19 cellular contexts compared by ENCODE assay signal in genomic region chr22:36590441-36591056, GRCh38.
DNase-seq lines count a peak whose midpoint lies in the region; FAIRE-seq and TF ChIP-seq lines count a peak whose summit lies in the region.
"Had no signal": no experiment of that assay in that cellular context is flagged by ENCODE, and none has a peak within 500 bp of the region (broad histone marks: within the 10 kb centered on the region; RNA-seq: fewer than 3 reads in every experiment).

No MANE protein-coding gene starts in this region.

- H3K27ac ChIP-seq in angular gyrus (ENCODE audit: low read depth, low read length), result peak overlapping the region; percentile 18
- H3K27ac ChIP-seq in kidney (ENCODE audit: low read depth in 2 of 2, low read length in 2 of 2), result no peak overlapping the region
- H3K27ac ChIP-seq: A549 had no signal

- no peaks in the 10 kb centered on the region for H3K9me3 ChIP-seq in kidney (ENCODE audit: control insufficient read depth in 1 of 2, low read length in 2 of 2)
- H3K9me3 ChIP-seq: A549 had no signal

- no peaks in the 10 kb centered on the region for H3K36me3 Mint-ChIP-seq in osteocyte (ENCODE audit: unreplicated experiment)
- H3K36me3 Mint-ChIP-seq: CD14-positive monocyte; CD8-positive, alpha-beta T cell had no signal

- H3K4me3 ChIP-seq in kidney (ENCODE audit: low read length in 2 of 2), result no peak overlapping the region
- H3K4me3 ChIP-seq: A549, GM23338 had no signal

- TF ChIP-seq CTCF in kidney (IDR thresholded peaks at IDR 0.05; ENCODE audit: borderline replicate concordance, extremely low read depth, insufficient read depth), result no peak
- no peak for TF ChIP-seq CTCF in osteocyte (IDR thresholded peaks at IDR 0.05)

- FAIRE-seq in kidney (lab: Jason Lieb, UNC), result no peak
- FAIRE-seq: A549, D721Med, G401.6, GM12891 had no signal

- H3K36me3 ChIP-seq in kidney (ENCODE audit: control insufficient read depth in 1 of 2, insufficient read depth in 2 of 2, low read length in 2 of 2), result no peaks in the 10 kb centered on the region

- no peak overlapping the region for H3K27ac Mint-ChIP-seq in osteocyte (ENCODE audit: unreplicated experiment)
- H3K27ac Mint-ChIP-seq: CD14-positive monocyte; CD8-positive, alpha-beta T cell; GM23338 had no signal

- peaks cover 34% of the 10 kb centered on the region for H3K4me1 Mint-ChIP-seq in osteocyte (ENCODE audit: unreplicated experiment)
- H3K4me1 Mint-ChIP-seq: CD14-positive monocyte had no signal

- DNase-seq in kidney, result peak; percentile 52
- peak; percentile 77 for DNase-seq in putamen (ENCODE audit: low spot score)
- DNase-seq in H4 (ENCODE audit: low spot score), result no peak
- DNase-seq in NAMALWA (ENCODE audit: low spot score), result no peak
- DNase-seq in osteocyte (ENCODE audit: extremely low spot score, unreplicated experiment), result no peak
- DNase-seq in NCI-H345 (lab: John Stamatoyannopoulos, UW), result no peak
- DNase-seq: CD8-positive, alpha-beta T cell; DMS153; DMS79 treated with DMSO at 0.1 percent for 48 hours; EL; HCEC 1CT; IMR-90 had no signal

- no peaks in the 10 kb centered on the region for H3K4me1 ChIP-seq in kidney (ENCODE audit: control insufficient read depth in 1 of 2, insufficient read depth in 1 of 2, low read depth in 1 of 2, low read length in 2 of 2)

- no peaks in the 10 kb centered on the region for H3K9me3 Mint-ChIP-seq in osteocyte (ENCODE audit: unreplicated experiment)

- no peak overlapping the region for H3K9ac ChIP-seq in kidney (ENCODE audit: low read length in 2 of 2)

- no peak overlapping the region for H3K4me3 Mint-ChIP-seq in osteocyte (ENCODE audit: unreplicated experiment)
- H3K4me3 Mint-ChIP-seq: CD14-positive monocyte; CD8-positive, alpha-beta T cell; GM23338 had no signal

- intact Hi-C loops in kidney (cut with DNase I), result no loop called here

- H3K27me3 Mint-ChIP-seq in osteocyte (ENCODE audit: unreplicated experiment), result peaks cover 63% of the 10 kb centered on the region

Comparison
In these comparisons a context has a peak if more than half of its experiments do, and no peak if none do; other contexts are left out.
1. DNase-seq: peak in kidney (single experiment) and putamen (single experiment); none in H4 (single experiment), NAMALWA (single experiment), osteocyte (single experiment) and NCI-H345 (single experiment).